ENCODE assay signal across 8 cellular contexts in genomic region chr22:39152511-39153219, GRCh38. TPM values are rescaled to one million over a fixed set of nuclear protein-coding genes. Genes with fewer than 3 reads are reported as not detected.
DNase-seq lines count a peak whose midpoint lies in the region; ATAC-seq and TF ChIP-seq lines count a peak whose summit lies in the region.

CBX7 (minus strand) TSS chr22:39152680; CDS start chr22:39152444, 236 bp downstream.

- no peaks in the 10 kb centered on the region for H3K36me3 Mint-ChIP-seq in activated naive CD8-positive, alpha-beta T cell treated with anti-CD3 and anti-CD28 coated beads, Interleukin-2, amount 50 U/mL, for 24 hours (ENCODE audit: low read depth)

- peak in 1 of 4 donors; percentile 4 for TF ChIP-seq EP300 in upper lobe of left lung (IDR thresholded peaks at IDR 0.05)

- H3K27ac ChIP-seq in MM.1S (ENCODE audit: low read length): peak within 1 kb of the TSS; percentile 71; the same call in 1 of the 2 replicates
- peak within 1 kb of the TSS; percentile 86 to 96 (median 92) for H3K27ac ChIP-seq in upper lobe of left lung

- H2AFZ ChIP-seq in MM.1S (ENCODE audit: low read length): peak within 1 kb of the TSS; percentile 79

- H3K4me1 ChIP-seq in HAP-1: peaks cover 8% of the 10 kb centered on the region; the same call in 1 of the 2 replicates
- peaks cover 37% of the 10 kb centered on the region for H3K4me1 ChIP-seq in MM.1S (ENCODE audit: low read length)
- H3K4me1 ChIP-seq in upper lobe of left lung: peaks cover 23 to 50% (median 39%) of the 10 kb centered on the region in 4 donors

- H3K4me3 Mint-ChIP-seq in activated naive CD8-positive, alpha-beta T cell treated with anti-CD3 and anti-CD28 coated beads, Interleukin-2, amount 50 U/mL, for 24 hours: peak within 1 kb of the TSS; percentile 78

- peak within 1 kb of the TSS; percentile 92 for H3K4me2 ChIP-seq in MM.1S (ENCODE audit: low read depth, low read length)

- H3K36me3 ChIP-seq in HAP-1 (replicated peaks) (no peaks in the 10 kb centered on the region), MM.1S (replicated peaks; ENCODE audit: insufficient read depth, low read length) (no peaks in the 10 kb centered on the region), upper lobe of left lung (peaks cover 0 to 19% (median 2%) of the 10 kb centered on the region in 4 donors)

- H3K9me2 ChIP-seq in MM.1S (replicated peaks; ENCODE audit: insufficient read depth, low read length): no peaks in the 10 kb centered on the region

- peak within 1 kb of the TSS; percentile 83 for H3K27ac Mint-ChIP-seq in activated naive CD8-positive, alpha-beta T cell treated with anti-CD3 and anti-CD28 coated beads, Interleukin-2, amount 50 U/mL, for 24 hours

- peaks cover 40% of the 10 kb centered on the region for H3K4me1 Mint-ChIP-seq in activated naive CD8-positive, alpha-beta T cell treated with anti-CD3 and anti-CD28 coated beads, Interleukin-2, amount 50 U/mL, for 24 hours

- WGBS in upper lobe of left lung, 2 donors: 0% methylated on average over 8 to 13 of the region's 98 CpGs

- intact Hi-C loops in cardiac septum (cut with DNase I) (loop anchor here (1.0 to 2.0 kb wide), 2 partner anchors 167 to 280 kb away; partner anchors contain the start of genes CBX6 and RPL3), posterior cingulate gyrus (cut with DNase I) (loop anchor here (2.0 to 5.0 kb wide), 2 partner anchors 280 to 370 kb away; partner anchors contain the start of genes ATF4 and CBX6)

- ATAC-seq in activated naive CD8-positive, alpha-beta T cell treated with anti-CD3 and anti-CD28 coated beads, Interleukin-2, amount 50 U/mL, for 24 hours: peak; percentile 84
- peak; percentile 95 to 98 for ATAC-seq in upper lobe of left lung (ENCODE audit: low FRiP score in 2 of 2)

- TF ChIP-seq POLR2A in upper lobe of left lung (IDR thresholded peaks at IDR 0.05): peak in 3 of 4 donors; percentile 82 to 91 (median 83)

- in situ Hi-C loops in HAP-1 (cut with MboI; ENCODE audit: low sequenced_read_pairs): loop anchor here (25.0 kb wide), 1 partner anchor 885 kb away; no protein-coding TSS in a partner anchor

- peaks cover 18% of the 10 kb centered on the region for H3K27me3 ChIP-seq in HAP-1 (ENCODE audit: low read depth)
- H3K27me3 ChIP-seq in MM.1S (replicated peaks; ENCODE audit: insufficient read depth, low read length): no peaks in the 10 kb centered on the region
- no peaks in the 10 kb centered on the region for H3K27me3 ChIP-seq in upper lobe of left lung

- DNase-seq in GM04504 (ENCODE audit: low read depth) (peak; percentile 64), HAP-1 (ENCODE audit: low spot score in 2 of 2) (peak; percentile 72 to 91), MM.1S (peak; percentile 93), T follicular helper cell (ENCODE audit: low read depth) (peak; percentile 89), cardiac septum (ENCODE audit: low spot score) (peak; percentile 97), posterior cingulate gyrus (peak; percentile 88 to 99 (median 92)), upper lobe of left lung (peak; percentile 98 to 99)
- DNase-seq in activated naive CD8-positive, alpha-beta T cell treated with anti-CD3 and anti-CD28 coated beads, Interleukin-2, amount 50 U/mL, for 24 hours: peak; percentile 89

- peaks cover 15% of the 10 kb centered on the region for H3K27me3 Mint-ChIP-seq in activated naive CD8-positive, alpha-beta T cell treated with anti-CD3 and anti-CD28 coated beads, Interleukin-2, amount 50 U/mL, for 24 hours

- TF ChIP-seq CTCF in MM.1S (IDR thresholded peaks at IDR 0.05; ENCODE audit: low read length) (no peak), upper lobe of left lung (IDR thresholded peaks at IDR 0.05) (no peak)

- H3K9me3 Mint-ChIP-seq in activated naive CD8-positive, alpha-beta T cell treated with anti-CD3 and anti-CD28 coated beads, Interleukin-2, amount 50 U/mL, for 24 hours: no peaks in the 10 kb centered on the region

- H3K4me3 ChIP-seq in HAP-1 (peak within 1 kb of the TSS; percentile 48), MM.1S (ENCODE audit: low read length) (peak within 1 kb of the TSS; percentile 89), upper lobe of left lung (peak within 1 kb of the TSS; percentile 70 to 100 (median 92))

- H4K20me1 ChIP-seq in MM.1S (ENCODE audit: insufficient read depth, low read length): no peaks in the 10 kb centered on the region

- H3K79me2 ChIP-seq in MM.1S (ENCODE audit: low read length): peaks cover 43% of the 10 kb centered on the region

- H3K9ac ChIP-seq in MM.1S (ENCODE audit: low read length): peak within 1 kb of the TSS; percentile 82

- H3F3A ChIP-seq in MM.1S (ENCODE audit: insufficient read depth, low read length): peaks cover 30% of the 10 kb centered on the region

- H3K9me3 ChIP-seq in HAP-1 (peaks cover 1% of the 10 kb centered on the region), MM.1S (replicated peaks; ENCODE audit: insufficient read depth, low read length) (no peaks in the 10 kb centered on the region), upper lobe of left lung (no peaks in the 10 kb centered on the region)

RNA-seq across cellular contexts. Expression of gene CBX7, which starts in this region (rescaled TPM):
- 89.6 TPM for total RNA-seq in cardiac septum
- 100 to 1,000 TPM in 1 of 6 donors, 10 to 100 TPM in 5; 51.5 to 145 (median 60.6) TPM for total RNA-seq in upper lobe of left lung

Comparison
In these comparisons a context has a peak if more than half of its experiments do, and no peak if none do; other contexts are left out.
1. Peak in every context shown above with its lines: DNase-seq, ATAC-seq, H3K4me3 ChIP-seq and H3K27ac ChIP-seq.